Comparison of ENCODE assay signal across 20 cellular contexts in genomic region chr1:56416385-56416972, GRCh38.
DNase-seq lines count a peak whose midpoint lies in the region; ATAC-seq and TF ChIP-seq lines count a peak whose summit lies in the region.
"Had no signal": no experiment of that assay in that cellular context is flagged by ENCODE, and none has a peak within 500 bp of the region (broad histone marks: within the 10 kb centered on the region; RNA-seq: fewer than 3 reads in every experiment).

No MANE protein-coding gene starts in this region.

- no peaks in the 10 kb centered on the region for H3K4me1 ChIP-seq in mammary epithelial cell (ENCODE audit: insufficient read depth, low read length)
- peaks cover 8% of the 10 kb centered on the region for H3K4me1 ChIP-seq in upper lobe of right lung
- H3K4me1 ChIP-seq: SJCRH30 had no signal

- 55% methylated on average over 4 of the region's 4 CpGs for WGBS in mammary epithelial cell (ENCODE audit: low coverage, missing lambda C conversion rate)

- H2AFZ ChIP-seq in mammary epithelial cell (ENCODE audit: low read depth, low read length): no peak overlapping the region

- intact Hi-C loops in mammary epithelial cell (cut with micrococcal nuclease): no loop called here
- intact Hi-C loops in left colon (cut with DNase I, micrococcal nuclease): loop anchor here in 1 of 2 donors (10.0 kb wide), 1 partner anchor 138 kb away; no protein-coding TSS in a partner anchor
- intact Hi-C loops in upper lobe of right lung (cut with DNase I): loop anchor here (10.0 kb wide), 1 partner anchor 148 kb away; no protein-coding TSS in a partner anchor

- H3K79me2 ChIP-seq in mammary epithelial cell (ENCODE audit: insufficient read depth, low read length): no peaks in the 10 kb centered on the region

- H3K4me3 ChIP-seq in mammary epithelial cell (replicated peaks in 1 of 3; ENCODE audit: insufficient read depth in 1 of 3, low read depth in 2 of 3, low read length in 3 of 3) (no peak overlapping the region), cardiac fibroblast (replicated peaks in 1 of 2; ENCODE audit: low read depth in 2 of 2, low read length in 2 of 2) (no peak overlapping the region), upper lobe of right lung (no peak overlapping the region)
- H3K4me3 ChIP-seq: A549, esophagus squamous epithelium, MG63, SJCRH30, upper lobe of left lung had no signal

- no peak for TF ChIP-seq CTCF in mammary epithelial cell (conservative IDR thresholded peaks at IDR 0.05 in 1 of 2, IDR thresholded peaks at IDR 0.05 in 1 of 2; ENCODE audit: extremely low read depth in 1 of 2, insufficient read depth in 1 of 2, low read depth in 1 of 2, low read length in 2 of 2)
- TF ChIP-seq CTCF in cardiac fibroblast (IDR thresholded peaks at IDR 0.05; ENCODE audit: low read depth, low read length): no peak
- TF ChIP-seq CTCF in upper lobe of right lung (IDR thresholded peaks at IDR 0.05): peak; percentile 27

- BruUV-seq in mammary epithelial cell (replicated peaks; lab: Mats Ljungman, UMichigan): no TSS peak

- H3K9ac ChIP-seq in mammary epithelial cell (ENCODE audit: insufficient read depth, low read length): no peak overlapping the region

- H3K36me3 ChIP-seq in mammary epithelial cell (ENCODE audit: insufficient read depth, low read length) (no peaks in the 10 kb centered on the region), upper lobe of right lung (no peaks in the 10 kb centered on the region)
- H3K36me3 ChIP-seq: esophagus squamous epithelium, MG63, SJCRH30, upper lobe of left lung had no signal

- H4K20me1 ChIP-seq in mammary epithelial cell (ENCODE audit: insufficient read depth, low read length): no peaks in the 10 kb centered on the region

- dilution Hi-C loops in mammary epithelial cell (cut with HindIII; ENCODE audit: low sequenced_read_pairs): no loop called here

- no peaks in the 10 kb centered on the region for H3K27me3 ChIP-seq in mammary epithelial cell (ENCODE audit: insufficient read depth, low read length)
- no peaks in the 10 kb centered on the region for H3K27me3 ChIP-seq in upper lobe of right lung
- H3K27me3 ChIP-seq: esophagus squamous epithelium, MG63, SJCRH30, upper lobe of left lung had no signal

- DNase-seq in T47D (ENCODE audit: low read depth in 1 of 2, low spot score in 1 of 2) (peak; percentile 2 to 73), mammary epithelial cell (no peak), cardiac fibroblast (ENCODE audit: low read depth in 2 of 2) (peak; percentile 18 to 57), left colon (no peak), upper lobe of right lung (no peak)
- DNase-seq: activated gamma-delta T cell treated with Interleukin-2 at 50 U/mL for 16 hours; aorta; CD4-positive, alpha-beta memory T cell; esophagus squamous epithelium; kidney; MG63; NCI-H2029; NCI-H510A treated with DMSO at 0.1 percent for 48 hours; SJCRH30; stimulated activated naive CD8-positive, alpha-beta T cell treated with anti-CD3 and anti-CD28 coated beads, Interleukin-15, Interleukin-2, amounts not matched to agents 100 U/mL and 50 U/mL, for 24 hours; upper lobe of left lung had no signal

- H3K4me2 ChIP-seq in mammary epithelial cell (ENCODE audit: insufficient read depth, low read depth, low read length): no peak overlapping the region
- H3K4me2 ChIP-seq: A549 had no signal

- in situ Hi-C loops in T47D (cut with HindIII; ENCODE audit: low pct_unique_long_range_greater_than_20kb, low sequenced_read_pairs) (no loop called here), mammary epithelial cell (cut with MboI; ENCODE audit: low sequenced_read_pairs in 2 of 2) (loop anchor here in 1 of 2 donors (25.0 kb wide), 1 partner anchor 171 kb away; the partner anchor contains the start of gene PLPP3)

- H3K27ac ChIP-seq in mammary epithelial cell (ENCODE audit: insufficient read depth, low read depth, low read length) (no peak overlapping the region), upper lobe of right lung (no peak overlapping the region)
- H3K27ac ChIP-seq: esophagus squamous epithelium, SJCRH30 had no signal

- CTCF ChIA-PET in mammary epithelial cell (lab: Charles Lee; ENCODE audit: low non-redundant PET): no interaction called here

- H3K9me3 ChIP-seq in mammary epithelial cell (replicated peaks; ENCODE audit: insufficient read depth, low read length): no peaks in the 10 kb centered on the region
- no peaks in the 10 kb centered on the region for H3K9me3 ChIP-seq in upper lobe of right lung
- H3K9me3 ChIP-seq: A549, esophagus squamous epithelium, MG63, SJCRH30, upper lobe of left lung had no signal

- ATAC-seq in left colon: peak; percentile 55
- peak; percentile 75 for ATAC-seq in upper lobe of right lung
- no peak for ATAC-seq in HG03571 (IDR thresholded peaks at IDR 0.05; ENCODE audit: unreplicated experiment)
- no peak for ATAC-seq in GM18520 (IDR thresholded peaks at IDR 0.05; ENCODE audit: unreplicated experiment)
- ATAC-seq in HG03139 (IDR thresholded peaks at IDR 0.05; ENCODE audit: unreplicated experiment): no peak
- ATAC-seq: stimulated activated naive CD8-positive, alpha-beta T cell treated with anti-CD3 and anti-CD28 coated beads, Interleukin-15, Interleukin-2, amounts not matched to agents 100 U/mL and 50 U/mL, for 24 hours had no signal

Comparison
In these comparisons a context has a peak if more than half of its experiments do, and no peak if none do; other contexts are left out.
1. DNase-seq: peak in T47D (2 of 2) and cardiac fibroblast (2 of 2); none in mammary epithelial cell (single experiment), left colon (0 of 2) and upper lobe of right lung (single experiment).
2. ATAC-seq: peak in left colon (single experiment) and upper lobe of right lung (single experiment); none in HG03571 (single experiment), GM18520 (single experiment) and HG03139 (single experiment).